1 cellular context compared by ENCODE assay signal in genomic region chr9:126151031-126151670, GRCh38.
TF ChIP-seq lines count a peak whose summit lies in the region.

No MANE protein-coding gene starts in this region.

TF ChIP-seq in HepG2, 621 proteins besides CTCF, POLR2A, EP300 and RAD21 (continued from another document and continues in another):
- no peak for TF ChIP-seq HIC2 (CRISPR knock-in tag; IDR thresholded peaks at IDR 0.05; ENCODE audit: low read depth)
- no peak for TF ChIP-seq ZNF225 (CRISPR knock-in tag; IDR thresholded peaks at IDR 0.05)
- peak; percentile 49; the same call in 1 of the 2 replicates for TF ChIP-seq THAP11 (CRISPR knock-in tag; IDR thresholded peaks at IDR 0.05)
- TF ChIP-seq ZNF768 (CRISPR knock-in tag; IDR thresholded peaks at IDR 0.05): no peak
- no peak for TF ChIP-seq RFX1 (IDR thresholded peaks at IDR 0.05)
- no peak for TF ChIP-seq TCF12 (IDR thresholded peaks at IDR 0.05)
- no peak for TF ChIP-seq TCF12 (CRISPR knock-in tag; IDR thresholded peaks at IDR 0.05)
- no peak for TF ChIP-seq ARNT (IDR thresholded peaks at IDR 0.05)
- no peak for TF ChIP-seq ZNF550 (CRISPR knock-in tag; IDR thresholded peaks at IDR 0.05; ENCODE audit: borderline replicate concordance)
- no peak for TF ChIP-seq ZKSCAN5 (CRISPR knock-in tag; IDR thresholded peaks at IDR 0.05)
- TF ChIP-seq GZF1 (CRISPR knock-in tag; IDR thresholded peaks at IDR 0.05): no peak
- TF ChIP-seq ZNF260 (CRISPR knock-in tag; IDR thresholded peaks at IDR 0.05; ENCODE audit: borderline replicate concordance, low read depth): no peak
- TF ChIP-seq HNRNPH1 (optimal IDR thresholded peaks at IDR 0.05; ENCODE audit: low read depth, low read length): no peak
- TF ChIP-seq ZNF513 (CRISPR knock-in tag; conservative IDR thresholded peaks at IDR 0.05): no peak
- peak; percentile 48; the same call in 1 of the 2 replicates for TF ChIP-seq RXRA (CRISPR knock-in tag; IDR thresholded peaks at IDR 0.05)
- no peak for TF ChIP-seq ISX (CRISPR knock-in tag; conservative IDR thresholded peaks at IDR 0.05)
- TF ChIP-seq PHB2 (IDR thresholded peaks at IDR 0.05; ENCODE audit: partially characterized antibody): no peak
- TF ChIP-seq HNF4A (CRISPR knock-in tag; IDR thresholded peaks at IDR 0.05): peak; percentile 88
- no peak for TF ChIP-seq RARG (CRISPR knock-in tag; IDR thresholded peaks at IDR 0.05; ENCODE audit: low read depth)
- no peak for TF ChIP-seq CSRNP2 (CRISPR knock-in tag; conservative IDR thresholded peaks at IDR 0.05; ENCODE audit: low read depth)
- TF ChIP-seq SNAPC2 (CRISPR knock-in tag; IDR thresholded peaks at IDR 0.05): no peak
- TF ChIP-seq ZBED4 (CRISPR knock-in tag; IDR thresholded peaks at IDR 0.05; ENCODE audit: borderline replicate concordance): no peak
- no peak for TF ChIP-seq RBAK (CRISPR knock-in tag; IDR thresholded peaks at IDR 0.05)
- no peak for TF ChIP-seq SNRNP70 (IDR thresholded peaks at IDR 0.05; ENCODE audit: low read depth, low read length)
- TF ChIP-seq STAG1 (CRISPR knock-in tag; IDR thresholded peaks at IDR 0.05): no peak
- TF ChIP-seq ZHX2 (IDR thresholded peaks at IDR 0.05; ENCODE audit: low read depth): 0 out of 2 replicates have a peak, but pooled peaks have one; percentile 17
- TF ChIP-seq ZHX2 (CRISPR knock-in tag; IDR thresholded peaks at IDR 0.05; ENCODE audit: borderline replicate concordance): no peak
- no peak for TF ChIP-seq MAFF (IDR thresholded peaks at IDR 0.05; ENCODE audit: low read depth, low read length)
- TF ChIP-seq JARID2 (CRISPR knock-in tag; IDR thresholded peaks at IDR 0.05; ENCODE audit: insufficient replicate concordance): no peak
- peak; percentile 67; the same call in 1 of the 2 replicates for TF ChIP-seq IKZF5 (CRISPR knock-in tag; IDR thresholded peaks at IDR 0.05)
- no peak for TF ChIP-seq ZNF563 (CRISPR knock-in tag; IDR thresholded peaks at IDR 0.05)
- no peak for TF ChIP-seq JUND (CRISPR knock-in tag; IDR thresholded peaks at IDR 0.05)
- no peak for TF ChIP-seq DMTF1 (CRISPR knock-in tag; IDR thresholded peaks at IDR 0.05)
- peak; percentile 39 for TF ChIP-seq ASH2L (IDR thresholded peaks at IDR 0.05; ENCODE audit: insufficient read length, low read depth, low read length)
- no peak for TF ChIP-seq HINFP (CRISPR knock-in tag; IDR thresholded peaks at IDR 0.05; ENCODE audit: low read depth)
- TF ChIP-seq ZBTB3 (CRISPR knock-in tag; IDR thresholded peaks at IDR 0.05; ENCODE audit: borderline replicate concordance, low read depth): no peak
- peak; percentile 44; the same call in 1 of the 2 replicates for TF ChIP-seq FOXO1 (CRISPR knock-in tag; IDR thresholded peaks at IDR 0.05)
- TF ChIP-seq EZH2 (conservative IDR thresholded peaks at IDR 0.05; ENCODE audit: low read depth, low read length): no peak
- no peak for TF ChIP-seq SRSF9 (IDR thresholded peaks at IDR 0.05; ENCODE audit: borderline replicate concordance, insufficient read depth, low read depth, low read length, poor library complexity, severe bottlenecking)
- TF ChIP-seq HDAC6 (IDR thresholded peaks at IDR 0.05; ENCODE audit: low read depth, low read length): no peak
- TF ChIP-seq GATAD2A (CRISPR knock-in tag; IDR thresholded peaks at IDR 0.05): 0 out of 2 replicates have a peak, but pooled peaks have one; percentile 15
- no peak for TF ChIP-seq CREBL2 (CRISPR knock-in tag; IDR thresholded peaks at IDR 0.05; ENCODE audit: borderline replicate concordance)
- TF ChIP-seq NR2F1 (CRISPR knock-in tag; IDR thresholded peaks at IDR 0.05): 0 out of 4 replicates have a peak, but pooled peaks have one; percentile 41 to 43
- peak; percentile 65; the same call in 1 of the 2 replicates for TF ChIP-seq HMG20A (CRISPR knock-in tag; IDR thresholded peaks at IDR 0.05; ENCODE audit: borderline replicate concordance)
- TF ChIP-seq MXD4 (CRISPR knock-in tag; IDR thresholded peaks at IDR 0.05): no peak
- no peak for TF ChIP-seq FIP1L1 (IDR thresholded peaks at IDR 0.05; ENCODE audit: borderline replicate concordance, insufficient read depth, low read depth, low read length)
- no peak for TF ChIP-seq BHLHE40 (IDR thresholded peaks at IDR 0.05; ENCODE audit: low read length)
- TF ChIP-seq FOXK2 (IDR thresholded peaks at IDR 0.05): no peak
